ENCODE assay signal across 9 cellular contexts in the genomic region with DNA sequence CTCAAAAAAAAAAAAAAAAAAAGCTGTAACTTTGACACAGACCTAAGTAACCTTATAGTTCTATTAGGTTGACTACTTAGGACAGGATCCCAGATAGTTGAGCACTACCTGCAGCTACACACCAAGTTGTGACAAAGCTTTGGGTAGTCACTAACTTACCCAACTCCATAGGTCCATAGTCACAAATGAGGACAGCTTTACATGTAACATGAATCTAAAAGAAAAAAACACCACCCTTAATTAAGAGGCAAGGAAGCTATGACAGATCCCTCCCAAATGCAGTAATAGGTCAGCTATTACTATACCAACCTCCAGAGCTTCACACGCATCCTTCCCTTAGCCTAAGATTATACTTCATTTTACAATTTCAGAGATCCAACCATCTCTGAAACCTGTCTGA. TPM values are rescaled to one million over a fixed set of nuclear protein-coding genes. Genes with fewer than 3 reads are reported as not detected.
DNase-seq lines count a peak whose midpoint lies in the region; ATAC-seq and TF ChIP-seq lines count a peak whose summit lies in the region.
"Had no signal": no experiment of that assay in that cellular context is flagged by ENCODE, and none has a peak within 500 bp of the region (broad histone marks: within the 10 kb centered on the region; RNA-seq: fewer than 3 reads in every experiment).

No MANE protein-coding gene starts in this region.

- peak overlapping the region; percentile 89 for H3K27ac Mint-ChIP-seq in memory B cell

- H3K4me3 Mint-ChIP-seq in memory B cell, result peak overlapping the region; percentile 95

- H3K27me3 ChIP-seq in AG04450 (ENCODE audit: control insufficient read depth, insufficient read depth, low read length) (no peaks in the 10 kb centered on the region), HL-60 (ENCODE audit: insufficient read depth, poor library complexity, severe bottlenecking) (no peaks in the 10 kb centered on the region), adipocyte (replicated peaks; ENCODE audit: control insufficient read depth, insufficient read depth, low read length) (no peaks in the 10 kb centered on the region)

- POLR2A ChIA-PET in AG04450 (lab: Yijun Ruan, JAX), result interaction anchor here (0.7 to 3.9 kb wide), 8 partner anchors 13 to 304 kb away, joined by 3 to 95 read pairs (median 6); a partner anchor contains a TSS

- peaks cover 20% of the 10 kb centered on the region for H3K36me3 Mint-ChIP-seq in memory B cell

- peak overlapping the region; percentile 95 for H3K9ac ChIP-seq in adipocyte (ENCODE audit: low read length)

- H3K4me1 ChIP-seq in adipocyte (ENCODE audit: control insufficient read depth, insufficient read depth, low read length), result peaks cover 23% of the 10 kb centered on the region

- ATAC-seq in memory B cell (ENCODE audit: low read depth) (no peak), GM18511 (IDR thresholded peaks at IDR 0.05; ENCODE audit: unreplicated experiment) (no peak), GM19455 (IDR thresholded peaks at IDR 0.05; ENCODE audit: unreplicated experiment) (no peak), esophagus mucosa (no peak)

- peaks cover 29% of the 10 kb centered on the region for H3K4me1 Mint-ChIP-seq in memory B cell

- TF ChIP-seq CTCF in AG04450 (IDR thresholded peaks at IDR 0.05; ENCODE audit: low read depth, low read length) (no peak), HL-60 (IDR thresholded peaks at IDR 0.05; ENCODE audit: insufficient read depth, low read length) (no peak)

- no peaks in the 10 kb centered on the region for H3K27me3 Mint-ChIP-seq in memory B cell

- H3K36me3 ChIP-seq in adipocyte (ENCODE audit: control insufficient read depth, insufficient read depth, low read length, severe bottlenecking), result peaks cover 42% of the 10 kb centered on the region

- H3K4me3 ChIP-seq in AG04450 (ENCODE audit: low read depth, low read length) (peak overlapping the region; percentile 21), HL-60 (replicated peaks; ENCODE audit: insufficient read depth, low read length) (peak overlapping the region; percentile 67), adipocyte (ENCODE audit: low read length) (peak overlapping the region; percentile 94)

- no peak for DNase-seq in AG04450 (ENCODE audit: low read depth, low spot score)
- DNase-seq in HL-60 (ENCODE audit: low read depth in 1 of 2, low spot score in 1 of 2), result peak in 1 of 2 experiments; percentile 56
- DNase-seq in adipocyte (ENCODE audit: low read depth), result no peak
- no peak for DNase-seq in memory B cell (ENCODE audit: low spot score in 2 of 2)
- DNase-seq in activated gamma-delta T cell (lab: John Stamatoyannopoulos, UW), result no peak

- no peak overlapping the region for H3K27ac ChIP-seq in AG04450 (ENCODE audit: low read depth, low read length)
- peak overlapping the region; percentile 10; the same call in 1 of the 2 replicates for H3K27ac ChIP-seq in HL-60 (replicated peaks)

- no peaks in the 10 kb centered on the region for H3K9me3 Mint-ChIP-seq in memory B cell

- no peaks in the 10 kb centered on the region; the same call in 1 of the 2 replicates for H3K9me3 ChIP-seq in AG04450 (ENCODE audit: control insufficient read depth, insufficient read depth, low read length)
- H3K9me3 ChIP-seq in adipocyte (ENCODE audit: control insufficient read depth, low read length), result no peaks in the 10 kb centered on the region

- CTCF ChIA-PET in AG04450 (lab: Charles Lee), result interaction anchor here (1.2 to 1.7 kb wide), 2 partner anchors 24 to 331 kb away, joined by 4 to 9 read pairs; no protein-coding TSS in a partner anchor

RNA-seq across cellular contexts. Expression of a gene that starts 12.7 kb away (rescaled TPM):
- polyA plus RNA-seq in AG04450 (2011; rRNA removed), result 3.4 and 3.7 TPM in 2 replicates
- polyA minus RNA-seq in AG04450 (2011; rRNA and poly(A)+ RNA removed), result 2.0 and 3.2 TPM in 2 replicates
- 0.40 TPM for total RNA-seq in esophagus mucosa
- total RNA-seq: G401 had no signal

RNA-seq across cellular contexts. Expression of a gene that starts 26.5 kb away (rescaled TPM):
- 29.4 and 30.1 TPM in 2 replicates for polyA plus RNA-seq in AG04450 (2011; rRNA removed)
- 12.0 and 13.2 TPM in 2 replicates for polyA minus RNA-seq in AG04450 (2011; rRNA and poly(A)+ RNA removed)
- 24.3 TPM for total RNA-seq in esophagus mucosa

Comparison
In these comparisons a context has a peak if more than half of its experiments do, and no peak if none do; other contexts are left out.
1. H3K4me3 ChIP-seq: peak in every context shown above with its lines; median percentile 94 in adipocyte; 67 in HL-60; 21 in AG04450.